Comparison of ENCODE assay signal across 23 cellular contexts in the genomic region with DNA sequence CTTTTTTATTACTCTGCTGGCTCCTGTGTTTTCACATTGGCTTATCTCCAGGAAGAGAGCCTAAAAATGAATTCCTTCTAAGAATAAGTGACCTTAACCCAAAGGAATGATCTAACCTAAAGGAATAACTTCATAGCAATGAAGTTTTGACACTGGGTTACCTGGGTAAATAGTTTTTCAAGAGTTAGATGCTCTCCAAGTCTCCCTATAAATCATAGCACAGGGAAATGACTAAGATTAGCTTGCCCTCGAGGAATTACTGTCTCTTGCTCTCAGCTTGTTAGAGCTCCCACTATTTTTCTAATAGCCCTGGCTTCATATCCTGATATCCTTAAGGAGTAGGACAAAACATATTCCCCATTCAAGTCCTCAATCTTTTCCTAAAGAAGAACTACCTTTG.
"Had no signal": no experiment of that assay in that cellular context is flagged by ENCODE, and none has a peak within 500 bp of the region (broad histone marks: within the 10 kb centered on the region; RNA-seq: fewer than 3 reads in every experiment).

No MANE protein-coding gene starts in this region.

- H3K27me3 Mint-ChIP-seq: dendritic cell treated with granulocyte-macrophage colony-stimulating factor and Interleukin-4, amounts not matched to agents 40 ng/mL and 50 ng/mL, for 4 days; naive thymus-derived CD4-positive, alpha-beta T cell; type B pancreatic cell had no signal

- H3K36me3 ChIP-seq: ascending aorta, neutrophil, stomach, WERI-Rb-1 had no signal

- H3K9me3 ChIP-seq: neutrophil, testis had no signal

- H3K9me3 Mint-ChIP-seq: type B pancreatic cell had no signal

- H3K79me2 ChIP-seq: parathyroid adenoma had no signal

- H3K27me3 ChIP-seq: ascending aorta, neutrophil, stomach, testis had no signal

- H3K9ac ChIP-seq: parathyroid adenoma had no signal

- H3K27ac Mint-ChIP-seq: activated T-cell treated with anti-CD3 and anti-CD28 coated beads, Interleukin-2, amount 50 U/mL, for 72 hours; dendritic cell treated with granulocyte-macrophage colony-stimulating factor and Interleukin-4, amounts not matched to agents 40 ng/mL and 50 ng/mL, for 4 days; naive thymus-derived CD4-positive, alpha-beta T cell; stimulated activated effector memory CD8-positive, alpha-beta T cell treated with anti-CD3 and anti-CD28 coated beads, Interleukin-12 subunit alpha, Interleukin-12 subunit beta, amount 100 ng/mL, for 72 hours; type B pancreatic cell had no signal

- H3K36me3 Mint-ChIP-seq: naive thymus-derived CD4-positive, alpha-beta T cell; stimulated activated effector memory CD8-positive, alpha-beta T cell treated with anti-CD3 and anti-CD28 coated beads, Interleukin-12 subunit alpha, Interleukin-12 subunit beta, amount 100 ng/mL, for 72 hours; type B pancreatic cell had no signal

- H3K4me1 Mint-ChIP-seq: naive thymus-derived CD4-positive, alpha-beta T cell; stimulated activated effector memory CD8-positive, alpha-beta T cell treated with anti-CD3 and anti-CD28 coated beads, Interleukin-12 subunit alpha, Interleukin-12 subunit beta, amount 100 ng/mL, for 72 hours had no signal

- H2AFZ ChIP-seq: parathyroid adenoma had no signal

- DNase-seq: activated CD4-positive, alpha-beta T cell treated with anti-CD3 and anti-CD28 coated beads for 1 hour; activated CD4-positive, alpha-beta T cell treated with anti-CD3 and anti-CD28 coated beads, Interleukin-2, amount 50 U/mL, for 4 hours; activated effector memory CD4-positive, alpha-beta T cell treated with anti-CD3 and anti-CD28 coated beads, Interleukin-2, amount 50 U/mL, for 16 hours; activated naive CD4-positive, alpha-beta T cell treated with anti-CD3 and anti-CD28 coated beads, Interleukin-2, amount 50 U/mL, for 16 hours; activated T-cell treated with anti-CD3 and anti-CD28 coated beads, Interleukin-2, amount 50 U/mL, for 72 hours; erythroblast; hypothalamus; islet precursor cell; mesenchymal stem cell; naive thymus-derived CD4-positive, alpha-beta T cell; stimulated activated CD4-positive, alpha-beta T cell treated with anti-CD3 and anti-CD28 coated beads, Interleukin-4, amount 100 ng/mL, for 24 hours; stomach; T-helper 2 cell; testis; WERI-Rb-1 had no signal

- H3K4me3 ChIP-seq: ascending aorta, smooth muscle cell, stomach, testis had no signal

- ATAC-seq: activated T-cell treated with anti-CD3 and anti-CD28 coated beads, Interleukin-2, amount 50 U/mL, for 72 hours; naive thymus-derived CD4-positive, alpha-beta T cell; sciatic nerve; stimulated activated effector memory CD8-positive, alpha-beta T cell treated with anti-CD3 and anti-CD28 coated beads, Interleukin-12 subunit alpha, Interleukin-12 subunit beta, amount 100 ng/mL, for 72 hours had no signal

- H3K27ac ChIP-seq: ascending aorta, neutrophil, parathyroid adenoma, stomach, testis, WERI-Rb-1 had no signal

- H3K4me2 ChIP-seq: smooth muscle cell had no signal

- H3K4me1 ChIP-seq: ascending aorta, parathyroid adenoma, stomach, testis had no signal

- H3K4me3 Mint-ChIP-seq: activated T-cell treated with anti-CD3 and anti-CD28 coated beads, Interleukin-2, amount 50 U/mL, for 72 hours; dendritic cell treated with granulocyte-macrophage colony-stimulating factor and Interleukin-4, amounts not matched to agents 40 ng/mL and 50 ng/mL, for 4 days; naive thymus-derived CD4-positive, alpha-beta T cell; stimulated activated effector memory CD8-positive, alpha-beta T cell treated with anti-CD3 and anti-CD28 coated beads, Interleukin-12 subunit alpha, Interleukin-12 subunit beta, amount 100 ng/mL, for 72 hours; type B pancreatic cell had no signal
